ENCODE assay signal across 1 cellular context in the genomic region with DNA sequence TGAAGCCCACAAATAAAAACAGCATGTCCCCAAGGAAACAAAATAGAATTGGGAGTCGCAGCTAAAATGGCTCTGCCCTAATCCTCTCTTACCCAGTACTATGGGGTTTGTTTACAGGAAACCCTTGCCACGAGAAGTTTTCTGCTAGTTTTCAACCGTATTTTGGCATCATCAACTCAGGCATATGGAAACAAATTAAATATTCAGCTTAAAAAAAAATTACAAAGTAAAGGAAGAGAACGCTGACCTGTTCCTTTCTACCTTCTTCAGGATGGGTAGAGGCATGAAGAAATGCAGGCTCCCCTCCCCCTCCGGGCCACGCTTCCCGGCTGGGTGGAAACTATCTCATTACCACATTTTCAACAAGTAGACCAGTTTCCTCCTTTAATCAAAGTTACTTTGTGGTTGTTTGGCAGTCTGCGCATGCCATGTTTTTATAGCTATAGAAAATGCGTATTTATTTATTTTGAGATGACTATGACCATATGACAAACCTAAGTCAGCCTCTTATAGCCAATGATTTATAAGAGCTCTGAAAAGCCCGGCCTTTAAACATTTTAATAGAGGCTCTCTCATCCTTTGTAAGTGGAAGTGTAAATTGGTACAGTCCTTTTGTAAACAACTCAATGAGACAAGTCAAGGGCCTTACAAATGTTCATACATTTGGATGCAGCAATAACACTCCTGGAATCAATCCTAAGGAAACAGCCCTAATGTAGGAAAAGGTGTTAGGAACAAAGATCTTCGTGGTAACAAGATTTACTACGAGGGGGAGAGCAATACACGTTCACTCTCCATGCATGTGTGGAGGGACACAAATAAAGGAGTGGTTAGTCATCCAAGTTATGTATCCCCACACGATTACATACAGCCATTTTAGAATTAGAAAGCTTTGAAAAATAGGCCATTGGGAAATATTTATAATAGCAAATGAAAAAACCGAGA.
TF ChIP-seq lines count a peak whose summit lies in the region.

No MANE protein-coding gene starts in this region.

TF ChIP-seq in K562, 482 proteins besides CTCF, POLR2A, EP300 and RAD21 (continued from another document and continues in another):
- TF ChIP-seq, protein P1, sequence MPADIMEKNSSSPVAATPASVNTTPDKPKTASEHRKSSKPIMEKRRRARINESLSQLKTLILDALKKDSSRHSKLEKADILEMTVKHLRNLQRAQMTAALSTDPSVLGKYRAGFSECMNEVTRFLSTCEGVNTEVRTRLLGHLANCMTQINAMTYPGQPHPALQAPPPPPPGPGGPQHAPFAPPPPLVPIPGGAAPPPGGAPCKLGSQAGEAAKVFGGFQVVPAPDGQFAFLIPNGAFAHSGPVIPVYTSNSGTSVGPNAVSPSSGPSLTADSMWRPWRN (IDR thresholded peaks at IDR 0.05; ENCODE audit: low read depth), result peak; percentile 53; the same call in 1 of the 2 replicates
- TF ChIP-seq NFRKB (IDR thresholded peaks at IDR 0.05; ENCODE audit: low read depth) (peak; percentile 90), HNRNPLL (IDR thresholded peaks at IDR 0.05; ENCODE audit: low read depth, low read length, poor library complexity, severe bottlenecking) (no peak), ILK (tag; IDR thresholded peaks at IDR 0.05; ENCODE audit: borderline replicate concordance, low read depth) (no peak), NCOR1 (IDR thresholded peaks at IDR 0.05) (0 out of 2 replicates have a peak, but pooled peaks have one; percentile 9), NR1H2 (CRISPR knock-in tag; IDR thresholded peaks at IDR 0.05) (no peak), ZNF316 (IDR thresholded peaks at IDR 0.05) (peak; percentile 41), MGA (IDR thresholded peaks at IDR 0.05) (peak; percentile 50; the same call in 1 of the 2 replicates), TFAM (CRISPR knock-in tag; conservative IDR thresholded peaks at IDR 0.05) (no peak), ZNF584 (CRISPR knock-in tag; IDR thresholded peaks at IDR 0.05; ENCODE audit: low read depth) (no peak), GTF2B (IDR thresholded peaks at IDR 0.05; ENCODE audit: extremely low read depth, insufficient read length) (no peak), ADNP (tag; IDR thresholded peaks at IDR 0.05) (peak; percentile 25; the same call in 1 of the 2 replicates), CXXC5 (CRISPR knock-in tag; IDR thresholded peaks at IDR 0.05) (peak; percentile 36; the same call in 1 of the 2 replicates)
- TF ChIP-seq, protein P2, sequence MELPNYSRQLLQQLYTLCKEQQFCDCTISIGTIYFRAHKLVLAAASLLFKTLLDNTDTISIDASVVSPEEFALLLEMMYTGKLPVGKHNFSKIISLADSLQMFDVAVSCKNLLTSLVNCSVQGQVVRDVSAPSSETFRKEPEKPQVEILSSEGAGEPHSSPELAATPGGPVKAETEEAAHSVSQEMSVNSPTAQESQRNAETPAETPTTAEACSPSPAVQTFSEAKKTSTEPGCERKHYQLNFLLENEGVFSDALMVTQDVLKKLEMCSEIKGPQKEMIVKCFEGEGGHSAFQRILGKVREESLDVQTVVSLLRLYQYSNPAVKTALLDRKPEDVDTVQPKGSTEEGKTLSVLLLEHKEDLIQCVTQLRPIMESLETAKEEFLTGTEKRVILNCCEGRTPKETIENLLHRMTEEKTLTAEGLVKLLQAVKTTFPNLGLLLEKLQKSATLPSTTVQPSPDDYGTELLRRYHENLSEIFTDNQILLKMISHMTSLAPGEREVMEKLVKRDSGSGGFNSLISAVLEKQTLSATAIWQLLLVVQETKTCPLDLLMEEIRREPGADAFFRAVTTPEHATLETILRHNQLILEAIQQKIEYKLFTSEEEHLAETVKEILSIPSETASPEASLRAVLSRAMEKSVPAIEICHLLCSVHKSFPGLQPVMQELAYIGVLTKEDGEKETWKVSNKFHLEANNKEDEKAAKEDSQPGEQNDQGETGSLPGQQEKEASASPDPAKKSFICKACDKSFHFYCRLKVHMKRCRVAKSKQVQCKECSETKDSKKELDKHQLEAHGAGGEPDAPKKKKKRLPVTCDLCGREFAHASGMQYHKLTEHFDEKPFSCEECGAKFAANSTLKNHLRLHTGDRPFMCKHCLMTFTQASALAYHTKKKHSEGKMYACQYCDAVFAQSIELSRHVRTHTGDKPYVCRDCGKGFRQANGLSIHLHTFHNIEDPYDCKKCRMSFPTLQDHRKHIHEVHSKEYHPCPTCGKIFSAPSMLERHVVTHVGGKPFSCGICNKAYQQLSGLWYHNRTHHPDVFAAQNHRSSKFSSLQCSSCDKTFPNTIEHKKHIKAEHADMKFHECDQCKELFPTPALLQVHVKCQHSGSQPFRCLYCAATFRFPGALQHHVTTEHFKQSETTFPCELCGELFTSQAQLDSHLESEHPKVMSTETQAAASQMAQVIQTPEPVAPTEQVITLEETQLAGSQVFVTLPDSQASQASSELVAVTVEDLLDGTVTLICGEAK (IDR thresholded peaks at IDR 0.05), result peak; percentile 15; the same call in 1 of the 2 replicates
- TF ChIP-seq, protein P2 (CRISPR knock-in tag; IDR thresholded peaks at IDR 0.05), result no peak
- TF ChIP-seq, protein P3, sequence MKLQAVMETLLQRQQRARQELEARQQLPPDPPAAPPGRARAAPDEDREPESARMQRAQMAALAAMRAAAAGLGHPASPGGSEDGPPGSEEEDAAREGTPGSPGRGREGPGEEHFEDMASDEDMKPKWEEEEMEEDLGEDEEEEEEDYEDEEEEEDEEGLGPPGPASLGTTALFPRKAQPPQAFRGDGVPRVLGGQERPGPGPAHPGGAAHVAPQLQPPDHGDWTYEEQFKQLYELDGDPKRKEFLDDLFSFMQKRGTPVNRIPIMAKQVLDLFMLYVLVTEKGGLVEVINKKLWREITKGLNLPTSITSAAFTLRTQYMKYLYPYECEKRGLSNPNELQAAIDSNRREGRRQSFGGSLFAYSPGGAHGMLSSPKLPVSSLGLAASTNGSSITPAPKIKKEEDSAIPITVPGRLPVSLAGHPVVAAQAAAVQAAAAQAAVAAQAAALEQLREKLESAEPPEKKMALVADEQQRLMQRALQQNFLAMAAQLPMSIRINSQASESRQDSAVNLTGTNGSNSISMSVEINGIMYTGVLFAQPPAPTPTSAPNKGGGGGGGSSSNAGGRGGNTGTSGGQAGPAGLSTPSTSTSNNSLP (IDR thresholded peaks at IDR 0.05; ENCODE audit: borderline replicate concordance, low read depth, low read length), result peak; percentile 17; the same call in 1 of the 2 replicates
